Comparison of ENCODE assay signal across 29 cellular contexts in the genomic region with DNA sequence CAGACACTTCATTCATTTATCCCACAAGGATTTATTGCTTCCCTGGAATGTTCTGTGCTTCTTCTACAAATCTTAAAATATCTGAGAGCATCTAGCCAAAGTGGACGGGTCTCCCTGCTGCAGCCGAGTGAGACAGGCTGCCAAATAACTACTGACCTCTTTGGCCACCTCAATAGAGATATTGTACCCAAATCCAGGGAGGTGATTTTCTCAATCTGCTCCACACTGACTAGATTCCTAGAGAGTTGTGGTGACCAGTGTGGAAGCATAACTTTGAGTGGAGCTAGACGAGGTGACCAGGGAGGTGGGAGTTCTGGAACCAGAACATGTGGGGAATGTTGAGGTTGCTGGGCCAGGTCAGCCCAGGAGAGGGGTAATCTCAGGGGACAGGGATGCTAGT.
"Had no signal": no experiment of that assay in that cellular context is flagged by ENCODE, and none has a peak within 500 bp of the region (broad histone marks: within the 10 kb centered on the region; RNA-seq: fewer than 3 reads in every experiment).

No MANE protein-coding gene starts in this region.

- H3K4me1 ChIP-seq: colonic mucosa, esophagus squamous epithelium, foreskin keratinocyte, gastrocnemius medialis had no signal

- DNase-seq: colonic mucosa; cortex of kidney; dermis blood vessel endothelial cell; dorsolateral prefrontal cortex; effector CD4-positive, alpha-beta T cell; effector CD8-positive, alpha-beta T cell; effector memory CD4-positive, alpha-beta T cell; effector memory CD8-positive, alpha-beta T cell; endodermal cell; erythroblast; esophagus squamous epithelium; foreskin fibroblast; foreskin keratinocyte; foreskin melanocyte; gastrocnemius medialis; glutamatergic neuron; head of caudate nucleus; heart left ventricle; heart right ventricle had no signal

- H3K27me3 ChIP-seq: colonic mucosa, dorsolateral prefrontal cortex, esophagus muscularis mucosa, gastrocnemius medialis, gastroesophageal sphincter, heart left ventricle had no signal

- FAIRE-seq: colon, endometrium, endothelial cell of umbilical vein, frontal cortex had no signal

- H3K36me3 ChIP-seq: colonic mucosa, esophagus muscularis mucosa, esophagus squamous epithelium, gastrocnemius medialis, gastroesophageal sphincter, heart left ventricle, heart right ventricle had no signal

- ATAC-seq: effector memory CD8-positive, alpha-beta T cell; esophagus mucosa; foreskin keratinocyte; gastrocnemius medialis; gastroesophageal sphincter; heart left ventricle; heart right ventricle had no signal

- H3K9me3 Mint-ChIP-seq: dendritic cell treated with granulocyte-macrophage colony-stimulating factor and Interleukin-4, amounts not matched to agents 40 ng/mL and 50 ng/mL, for 4 days; effector memory CD8-positive, alpha-beta T cell; endodermal cell had no signal

- H3K9me3 ChIP-seq: colonic mucosa, esophagus muscularis mucosa, esophagus squamous epithelium, gastrocnemius medialis, gastroesophageal sphincter, heart left ventricle, heart right ventricle had no signal

- H3K4me3 Mint-ChIP-seq: dendritic cell treated with granulocyte-macrophage colony-stimulating factor and Interleukin-4, amounts not matched to agents 40 ng/mL and 50 ng/mL, for 4 days; effector memory CD8-positive, alpha-beta T cell; endodermal cell had no signal

- H3K27ac Mint-ChIP-seq: dendritic cell treated with granulocyte-macrophage colony-stimulating factor and Interleukin-4, amounts not matched to agents 40 ng/mL and 50 ng/mL, for 4 days; effector memory CD8-positive, alpha-beta T cell; endodermal cell had no signal

- H3K4me3 ChIP-seq: colonic mucosa, coronary artery, dorsolateral prefrontal cortex, esophagus muscularis mucosa, esophagus squamous epithelium, gastrocnemius medialis, gastroesophageal sphincter, heart left ventricle, heart right ventricle had no signal

- H3K27ac ChIP-seq: colonic mucosa, coronary artery, dorsolateral prefrontal cortex, epithelial cell of prostate, esophagus muscularis mucosa, esophagus squamous epithelium, foreskin keratinocyte, gastrocnemius medialis, gastroesophageal sphincter, heart left ventricle, heart right ventricle had no signal
